ENCODE assay signal across 22 cellular contexts in the genomic region with DNA sequence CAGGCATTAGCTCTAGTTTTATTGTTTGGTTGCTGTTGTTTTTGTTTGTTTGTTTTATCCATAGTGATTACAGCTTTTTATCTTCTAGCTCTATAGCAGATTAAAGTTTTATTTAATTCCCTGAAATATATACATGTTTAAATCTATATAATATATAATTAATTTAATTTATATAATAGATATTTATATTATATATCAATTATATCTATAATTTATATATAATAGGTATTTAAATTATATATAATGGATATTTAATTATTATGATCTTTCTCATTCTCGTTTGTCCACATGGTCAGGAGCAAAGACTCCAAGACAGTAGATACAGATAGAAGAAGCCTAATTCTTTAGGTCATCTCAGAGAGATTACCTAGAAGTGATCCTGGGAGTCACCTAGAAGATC.
DNase-seq lines count a peak whose midpoint lies in the region; ATAC-seq, FAIRE-seq and TF ChIP-seq lines count a peak whose summit lies in the region.
"Had no signal": no experiment of that assay in that cellular context is flagged by ENCODE, and none has a peak within 500 bp of the region (broad histone marks: within the 10 kb centered on the region; RNA-seq: fewer than 3 reads in every experiment).

No MANE protein-coding gene starts in this region.

- in situ Hi-C loops in ACHN (cut with HindIII; ENCODE audit: low pct_ligation_motif_present, low pct_unique_long_range_greater_than_20kb, low sequenced_read_pairs) = no loop called here

- H3K27me3 ChIP-seq in body of pancreas = no peaks in the 10 kb centered on the region
- H3K27me3 ChIP-seq: BLaER1 had no signal

- H3K9me3 Mint-ChIP-seq in activated CD4-positive, alpha-beta memory T cell treated with anti-CD3 and anti-CD28 coated beads, Interleukin-2, amount 10 ng/mL, durations not matched to agents 7 days and 5 days = no peaks in the 10 kb centered on the region
- H3K9me3 Mint-ChIP-seq: CD8-positive, alpha-beta T cell had no signal

- CTCF ChIA-PET in activated CD4-positive, alpha-beta memory T cell treated with anti-CD3 and anti-CD28 coated beads, Interleukin-2, amount 10 ng/mL, durations not matched to agents 7 days and 5 days (lab: Charles Lee) = no interaction called here

- no peaks in the 10 kb centered on the region for H3K36me3 Mint-ChIP-seq in activated CD4-positive, alpha-beta memory T cell treated with anti-CD3 and anti-CD28 coated beads, Interleukin-2, amount 10 ng/mL, durations not matched to agents 7 days and 5 days (ENCODE audit: low read depth)
- H3K36me3 Mint-ChIP-seq: CD4-positive, CD25-positive, alpha-beta regulatory T cell; CD8-positive, alpha-beta T cell had no signal

- no peak for DNase-seq in activated CD4-positive, alpha-beta memory T cell treated with anti-CD3 and anti-CD28 coated beads, Interleukin-2, amount 10 ng/mL, durations not matched to agents 7 days and 5 days
- DNase-seq in ACHN (no peak), NCI-H1105 treated with DMSO at 0.1 percent for 48 hours (lab: John Stamatoyannopoulos, UW) (no peak), body of pancreas (no peak)
- DNase-seq: 8988T; Caco-2; CD4-positive, CD25-positive, alpha-beta regulatory T cell; CD8-positive, alpha-beta T cell; DMS153; DND-41; GDM1; GOT3; HFFc6 had no signal

- WGBS in body of pancreas, 2 donors = 31 to 44% methylated on average over 1 of the region's 1 CpG

- peak; percentile 95 for FAIRE-seq in G401.6 (lab: Jason Lieb, UNC)
- peak; percentile 34 for FAIRE-seq in TTC549 (lab: Jason Lieb, UNC)
- FAIRE-seq in endometrium (lab: Jason Lieb, UNC) = peak; percentile 89
- FAIRE-seq: GM12878, H54 had no signal

- intact Hi-C loops in body of pancreas (cut with DNase I) = no loop called here

- H3K27ac Mint-ChIP-seq in activated CD4-positive, alpha-beta memory T cell treated with anti-CD3 and anti-CD28 coated beads, Interleukin-2, amount 10 ng/mL, durations not matched to agents 7 days and 5 days = no peak overlapping the region
- H3K27ac Mint-ChIP-seq: B cell; CD4-positive, CD25-positive, alpha-beta regulatory T cell; CD8-positive, alpha-beta T cell; HFFc6 had no signal

- H3K4me1 ChIP-seq in body of pancreas = no peaks in the 10 kb centered on the region
- H3K4me1 ChIP-seq: BLaER1, Caco-2, HAP-1 had no signal

- H3K36me3 ChIP-seq in body of pancreas (replicated peaks in 1 of 2; ENCODE audit: insufficient read depth in 1 of 2, low read depth in 2 of 2) = no peaks in the 10 kb centered on the region
- H3K36me3 ChIP-seq: BLaER1, HAP-1 had no signal

- POLR2A ChIA-PET in activated CD4-positive, alpha-beta memory T cell treated with anti-CD3 and anti-CD28 coated beads, Interleukin-2, amount 10 ng/mL, durations not matched to agents 7 days and 5 days (lab: Charles Lee) = no interaction called here

- no peaks in the 10 kb centered on the region for H3K4me1 Mint-ChIP-seq in activated CD4-positive, alpha-beta memory T cell treated with anti-CD3 and anti-CD28 coated beads, Interleukin-2, amount 10 ng/mL, durations not matched to agents 7 days and 5 days
- H3K4me1 Mint-ChIP-seq: B cell; CD4-positive, CD25-positive, alpha-beta regulatory T cell had no signal

- no peaks in the 10 kb centered on the region for H3K27me3 Mint-ChIP-seq in activated CD4-positive, alpha-beta memory T cell treated with anti-CD3 and anti-CD28 coated beads, Interleukin-2, amount 10 ng/mL, durations not matched to agents 7 days and 5 days
- H3K27me3 Mint-ChIP-seq: B cell; CD4-positive, CD25-positive, alpha-beta regulatory T cell had no signal

- H3K4me3 ChIP-seq in body of pancreas = no peak overlapping the region
- H3K4me3 ChIP-seq: BLaER1, GM12878, HAP-1 had no signal

- no peaks in the 10 kb centered on the region for H3K9me3 ChIP-seq in body of pancreas
- H3K9me3 ChIP-seq: BLaER1, Caco-2, HAP-1 had no signal

- TF ChIP-seq CTCF in body of pancreas (IDR thresholded peaks at IDR 0.05) = no peak

- no peak overlapping the region for H3K27ac ChIP-seq in body of pancreas
- H3K27ac ChIP-seq: BLaER1, C4-2B had no signal

- TF ChIP-seq POLR2A in body of pancreas (IDR thresholded peaks at IDR 0.05) = no peak

- ATAC-seq in body of pancreas = no peak
- ATAC-seq: CD8-positive, alpha-beta T cell; GM12878 had no signal

- no peak overlapping the region for H3K4me3 Mint-ChIP-seq in activated CD4-positive, alpha-beta memory T cell treated with anti-CD3 and anti-CD28 coated beads, Interleukin-2, amount 10 ng/mL, durations not matched to agents 7 days and 5 days
- H3K4me3 Mint-ChIP-seq: B cell; CD4-positive, CD25-positive, alpha-beta regulatory T cell; CD8-positive, alpha-beta T cell; HFFc6 had no signal
